17 cellular contexts compared by ENCODE assay signal in the genomic region with DNA sequence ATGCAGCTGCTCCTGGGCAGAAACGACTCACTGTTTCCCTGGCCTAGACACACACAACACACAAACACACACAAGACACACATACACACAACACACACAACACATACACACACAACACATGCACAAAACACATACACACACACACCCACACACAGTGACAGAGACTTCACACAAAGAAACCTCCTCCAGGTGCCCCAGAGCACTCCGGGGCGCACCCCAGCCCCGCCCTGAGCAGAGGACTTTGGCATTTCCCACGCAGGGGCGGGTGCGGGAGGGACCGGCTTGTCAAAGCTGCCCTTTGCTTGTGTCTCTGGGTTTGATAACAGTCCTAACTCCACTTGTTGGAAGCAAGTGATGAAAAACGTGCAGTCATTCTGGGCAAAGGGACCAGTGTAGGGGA. TPM values are rescaled to one million over a fixed set of nuclear protein-coding genes. Genes with fewer than 3 reads are reported as not detected.
DNase-seq lines count a peak whose midpoint lies in the region; ATAC-seq and TF ChIP-seq lines count a peak whose summit lies in the region.
"Had no signal": no experiment of that assay in that cellular context is flagged by ENCODE, and none has a peak within 500 bp of the region (broad histone marks: within the 10 kb centered on the region; RNA-seq: fewer than 3 reads in every experiment).

No MANE protein-coding gene starts in this region.

- H4K20me1 ChIP-seq in OCI-LY3 (ENCODE audit: insufficient read depth, low read length) = no peaks in the 10 kb centered on the region

- no peaks in the 10 kb centered on the region for H3K36me3 ChIP-seq in OCI-LY3 (replicated peaks; ENCODE audit: low read depth, low read length)
- H3K36me3 ChIP-seq in neutrophil = peaks cover 65% of the 10 kb centered on the region

- H3K4me3 Mint-ChIP-seq in Calu3 (ENCODE audit: low read depth, unreplicated experiment) = peak overlapping the region; percentile 10
- H3K4me3 Mint-ChIP-seq in activated naive CD8-positive, alpha-beta T cell treated with anti-CD3 and anti-CD28 coated beads, Interleukin-2, amount 50 U/mL, for 24 hours = no peak overlapping the region
- H3K4me3 Mint-ChIP-seq: activated naive CD8-positive, alpha-beta T cell treated with anti-CD3 and anti-CD28 coated beads for 36 hours; naive thymus-derived CD8-positive, alpha-beta T cell; T-cell had no signal

- BruUV-seq in Calu3 (replicated peaks; lab: Mats Ljungman, UMichigan) = no TSS peak

- H3K27ac ChIP-seq in OCI-LY3 (ENCODE audit: low read length) (no peak overlapping the region), neutrophil (peak overlapping the region; percentile 99)

- peak; percentile 36 for DNase-seq in Calu3
- DNase-seq in erythroblast (lab: John Stamatoyannopoulos, UW) = peak; percentile 69 to 75
- no peak for DNase-seq in activated naive CD8-positive, alpha-beta T cell treated with anti-CD3 and anti-CD28 coated beads, Interleukin-2, amount 50 U/mL, for 24 hours
- no peak for DNase-seq in activated CD8-positive, alpha-beta memory T cell treated with anti-CD3 and anti-CD28 coated beads, Interleukin-2, amount 50 U/mL, for 48 hours
- DNase-seq: activated CD4-positive, CD25-positive, alpha-beta regulatory T cell; activated naive CD8-positive, alpha-beta T cell treated with anti-CD3 and anti-CD28 coated beads for 36 hours; central memory CD4-positive, alpha-beta T cell; naive thymus-derived CD8-positive, alpha-beta T cell; NCI-H2107; T-cell had no signal

- H3K27ac Mint-ChIP-seq in Calu3 (ENCODE audit: unreplicated experiment) = no peak overlapping the region
- H3K27ac Mint-ChIP-seq in activated naive CD8-positive, alpha-beta T cell treated with anti-CD3 and anti-CD28 coated beads, Interleukin-2, amount 50 U/mL, for 24 hours = no peak overlapping the region
- H3K27ac Mint-ChIP-seq: activated naive CD8-positive, alpha-beta T cell treated with anti-CD3 and anti-CD28 coated beads for 36 hours; naive thymus-derived CD8-positive, alpha-beta T cell; T-cell had no signal

- H3K9me3 ChIP-seq in OCI-LY3 (ENCODE audit: insufficient read depth, low read length) (no peaks in the 10 kb centered on the region), neutrophil (no peaks in the 10 kb centered on the region)

- no peak for TF ChIP-seq POLR2A in erythroblast (IDR thresholded peaks at IDR 0.05; ENCODE audit: low read length)

- no peaks in the 10 kb centered on the region for H3K9me3 Mint-ChIP-seq in Calu3 (ENCODE audit: low read depth, unreplicated experiment)
- H3K9me3 Mint-ChIP-seq in activated naive CD8-positive, alpha-beta T cell treated with anti-CD3 and anti-CD28 coated beads, Interleukin-2, amount 50 U/mL, for 24 hours = no peaks in the 10 kb centered on the region
- H3K9me3 Mint-ChIP-seq: activated naive CD8-positive, alpha-beta T cell treated with anti-CD3 and anti-CD28 coated beads for 36 hours; naive thymus-derived CD8-positive, alpha-beta T cell; T-cell had no signal

- no peak for TF ChIP-seq CTCF in Calu3 (IDR thresholded peaks at IDR 0.05; ENCODE audit: unreplicated experiment)
- no peak for TF ChIP-seq CTCF in OCI-LY3 (IDR thresholded peaks at IDR 0.05; ENCODE audit: low read depth, low read length)
- no peak for TF ChIP-seq CTCF in neutrophil (IDR thresholded peaks at IDR 0.05)

- CTCF ChIA-PET in Calu3 (lab: Charles Lee) = no interaction called here

- no peak overlapping the region for H3K9ac ChIP-seq in OCI-LY3 (ENCODE audit: low read length)

- no peaks in the 10 kb centered on the region for H3K36me3 Mint-ChIP-seq in Calu3 (ENCODE audit: insufficient read depth, unreplicated experiment)
- no peaks in the 10 kb centered on the region for H3K36me3 Mint-ChIP-seq in activated naive CD8-positive, alpha-beta T cell treated with anti-CD3 and anti-CD28 coated beads, Interleukin-2, amount 50 U/mL, for 24 hours (ENCODE audit: low read depth)
- H3K36me3 Mint-ChIP-seq: activated naive CD8-positive, alpha-beta T cell treated with anti-CD3 and anti-CD28 coated beads for 36 hours; naive thymus-derived CD8-positive, alpha-beta T cell; T-cell had no signal

- peaks cover 9% of the 10 kb centered on the region for H3K4me1 Mint-ChIP-seq in Calu3 (ENCODE audit: low read depth, unreplicated experiment)
- H3K4me1 Mint-ChIP-seq in activated naive CD8-positive, alpha-beta T cell treated with anti-CD3 and anti-CD28 coated beads, Interleukin-2, amount 50 U/mL, for 24 hours = no peaks in the 10 kb centered on the region
- H3K4me1 Mint-ChIP-seq: T-cell had no signal

- peaks cover 29% of the 10 kb centered on the region for H3K4me1 ChIP-seq in OCI-LY3 (ENCODE audit: low read length)
- peaks cover 59 to 63% of the 10 kb centered on the region in 2 experiments for H3K4me1 ChIP-seq in neutrophil (ENCODE audit: control insufficient read depth in 1 of 2, insufficient read depth in 1 of 2, low read depth in 1 of 2, low read length in 1 of 2)

- ATAC-seq in HG03342 (IDR thresholded peaks at IDR 0.05; ENCODE audit: unreplicated experiment) = no peak
- ATAC-seq in HG03139 (IDR thresholded peaks at IDR 0.05; ENCODE audit: unreplicated experiment) = no peak
- no peak for ATAC-seq in activated naive CD8-positive, alpha-beta T cell treated with anti-CD3 and anti-CD28 coated beads, Interleukin-2, amount 50 U/mL, for 24 hours
- ATAC-seq: naive thymus-derived CD8-positive, alpha-beta T cell; T-cell had no signal

- intact Hi-C loops in Calu3 (cut with micrococcal nuclease; ENCODE audit: unreplicated experiment) = no loop called here

- H3K27me3 ChIP-seq in OCI-LY3 (ENCODE audit: low read depth, low read length) (0 out of 2 replicates have a peak, but pooled peaks cover 15% of the 10 kb centered on the region), neutrophil (no peaks in the 10 kb centered on the region)

- peak overlapping the region; percentile 7; the same call in 1 of the 2 replicates for H2AFZ ChIP-seq in OCI-LY3 (ENCODE audit: low read depth, low read length)

- H3K79me2 ChIP-seq in OCI-LY3 (ENCODE audit: low read length) = no peaks in the 10 kb centered on the region

- H3K4me2 ChIP-seq in OCI-LY3 (ENCODE audit: low read length) = peak overlapping the region; percentile 9; the same call in 1 of the 2 replicates

- H3K4me3 ChIP-seq in OCI-LY3 (ENCODE audit: low read length) (no peak overlapping the region), neutrophil (ENCODE audit: low read depth in 1 of 2, low read length in 1 of 2) (no peak overlapping the region)

- peaks cover 5% of the 10 kb centered on the region for H3K27me3 Mint-ChIP-seq in Calu3 (ENCODE audit: unreplicated experiment)
- peaks cover under 1% of the 10 kb centered on the region for H3K27me3 Mint-ChIP-seq in activated naive CD8-positive, alpha-beta T cell treated with anti-CD3 and anti-CD28 coated beads, Interleukin-2, amount 50 U/mL, for 24 hours

RNA-seq across cellular contexts. Expression of a gene that starts 6.5 kb away (rescaled TPM):
- not detected in 2 replicates for total RNA-seq in Calu3 (2022)
- total RNA-seq: activated naive CD8-positive, alpha-beta T cell treated with anti-CD3 and anti-CD28 coated beads for 36 hours; frontal cortex; naive thymus-derived CD8-positive, alpha-beta T cell; renal cortical epithelial cell; RPMI7951; T-cell had no signal

RNA-seq across cellular contexts. Expression of a gene that starts 18.3 kb away (rescaled TPM):
- 43.2 and 43.3 TPM in 2 replicates for total RNA-seq in Calu3 (2022)
- total RNA-seq: frontal cortex had no signal

RNA-seq across cellular contexts. Expression of a gene that starts 50.2 kb away (rescaled TPM):
- 22.2 and 23.7 TPM in 2 replicates for total RNA-seq in Calu3 (2022)
- total RNA-seq: frontal cortex had no signal

RNA-seq across cellular contexts. Expression of a gene that starts 57.1 kb away (rescaled TPM):
- 1.1 and 1.8 TPM in 2 replicates for total RNA-seq in Calu3 (2022)

Comparison
In these comparisons a context has a peak if more than half of its experiments do, and no peak if none do; other contexts are left out.
1. DNase-seq: peak in Calu3 (single experiment) and erythroblast (2 of 2); none in activated naive CD8-positive, alpha-beta T cell treated with anti-CD3 and anti-CD28 coated beads, Interleukin-2, amount 50 U/mL, for 24 hours (single experiment) and activated CD8-positive, alpha-beta memory T cell treated with anti-CD3 and anti-CD28 coated beads, Interleukin-2, amount 50 U/mL, for 48 hours (single experiment).